ENCODE assay signal across 1 cellular context in genomic region chr2:160952462-160952861, GRCh38.
TF ChIP-seq lines count a peak whose summit lies in the region.

No MANE protein-coding gene starts in this region.

TF ChIP-seq in GM23338, 12 proteins besides CTCF, POLR2A, EP300 and RAD21 (continued from another document):
- TF ChIP-seq, protein P1, sequence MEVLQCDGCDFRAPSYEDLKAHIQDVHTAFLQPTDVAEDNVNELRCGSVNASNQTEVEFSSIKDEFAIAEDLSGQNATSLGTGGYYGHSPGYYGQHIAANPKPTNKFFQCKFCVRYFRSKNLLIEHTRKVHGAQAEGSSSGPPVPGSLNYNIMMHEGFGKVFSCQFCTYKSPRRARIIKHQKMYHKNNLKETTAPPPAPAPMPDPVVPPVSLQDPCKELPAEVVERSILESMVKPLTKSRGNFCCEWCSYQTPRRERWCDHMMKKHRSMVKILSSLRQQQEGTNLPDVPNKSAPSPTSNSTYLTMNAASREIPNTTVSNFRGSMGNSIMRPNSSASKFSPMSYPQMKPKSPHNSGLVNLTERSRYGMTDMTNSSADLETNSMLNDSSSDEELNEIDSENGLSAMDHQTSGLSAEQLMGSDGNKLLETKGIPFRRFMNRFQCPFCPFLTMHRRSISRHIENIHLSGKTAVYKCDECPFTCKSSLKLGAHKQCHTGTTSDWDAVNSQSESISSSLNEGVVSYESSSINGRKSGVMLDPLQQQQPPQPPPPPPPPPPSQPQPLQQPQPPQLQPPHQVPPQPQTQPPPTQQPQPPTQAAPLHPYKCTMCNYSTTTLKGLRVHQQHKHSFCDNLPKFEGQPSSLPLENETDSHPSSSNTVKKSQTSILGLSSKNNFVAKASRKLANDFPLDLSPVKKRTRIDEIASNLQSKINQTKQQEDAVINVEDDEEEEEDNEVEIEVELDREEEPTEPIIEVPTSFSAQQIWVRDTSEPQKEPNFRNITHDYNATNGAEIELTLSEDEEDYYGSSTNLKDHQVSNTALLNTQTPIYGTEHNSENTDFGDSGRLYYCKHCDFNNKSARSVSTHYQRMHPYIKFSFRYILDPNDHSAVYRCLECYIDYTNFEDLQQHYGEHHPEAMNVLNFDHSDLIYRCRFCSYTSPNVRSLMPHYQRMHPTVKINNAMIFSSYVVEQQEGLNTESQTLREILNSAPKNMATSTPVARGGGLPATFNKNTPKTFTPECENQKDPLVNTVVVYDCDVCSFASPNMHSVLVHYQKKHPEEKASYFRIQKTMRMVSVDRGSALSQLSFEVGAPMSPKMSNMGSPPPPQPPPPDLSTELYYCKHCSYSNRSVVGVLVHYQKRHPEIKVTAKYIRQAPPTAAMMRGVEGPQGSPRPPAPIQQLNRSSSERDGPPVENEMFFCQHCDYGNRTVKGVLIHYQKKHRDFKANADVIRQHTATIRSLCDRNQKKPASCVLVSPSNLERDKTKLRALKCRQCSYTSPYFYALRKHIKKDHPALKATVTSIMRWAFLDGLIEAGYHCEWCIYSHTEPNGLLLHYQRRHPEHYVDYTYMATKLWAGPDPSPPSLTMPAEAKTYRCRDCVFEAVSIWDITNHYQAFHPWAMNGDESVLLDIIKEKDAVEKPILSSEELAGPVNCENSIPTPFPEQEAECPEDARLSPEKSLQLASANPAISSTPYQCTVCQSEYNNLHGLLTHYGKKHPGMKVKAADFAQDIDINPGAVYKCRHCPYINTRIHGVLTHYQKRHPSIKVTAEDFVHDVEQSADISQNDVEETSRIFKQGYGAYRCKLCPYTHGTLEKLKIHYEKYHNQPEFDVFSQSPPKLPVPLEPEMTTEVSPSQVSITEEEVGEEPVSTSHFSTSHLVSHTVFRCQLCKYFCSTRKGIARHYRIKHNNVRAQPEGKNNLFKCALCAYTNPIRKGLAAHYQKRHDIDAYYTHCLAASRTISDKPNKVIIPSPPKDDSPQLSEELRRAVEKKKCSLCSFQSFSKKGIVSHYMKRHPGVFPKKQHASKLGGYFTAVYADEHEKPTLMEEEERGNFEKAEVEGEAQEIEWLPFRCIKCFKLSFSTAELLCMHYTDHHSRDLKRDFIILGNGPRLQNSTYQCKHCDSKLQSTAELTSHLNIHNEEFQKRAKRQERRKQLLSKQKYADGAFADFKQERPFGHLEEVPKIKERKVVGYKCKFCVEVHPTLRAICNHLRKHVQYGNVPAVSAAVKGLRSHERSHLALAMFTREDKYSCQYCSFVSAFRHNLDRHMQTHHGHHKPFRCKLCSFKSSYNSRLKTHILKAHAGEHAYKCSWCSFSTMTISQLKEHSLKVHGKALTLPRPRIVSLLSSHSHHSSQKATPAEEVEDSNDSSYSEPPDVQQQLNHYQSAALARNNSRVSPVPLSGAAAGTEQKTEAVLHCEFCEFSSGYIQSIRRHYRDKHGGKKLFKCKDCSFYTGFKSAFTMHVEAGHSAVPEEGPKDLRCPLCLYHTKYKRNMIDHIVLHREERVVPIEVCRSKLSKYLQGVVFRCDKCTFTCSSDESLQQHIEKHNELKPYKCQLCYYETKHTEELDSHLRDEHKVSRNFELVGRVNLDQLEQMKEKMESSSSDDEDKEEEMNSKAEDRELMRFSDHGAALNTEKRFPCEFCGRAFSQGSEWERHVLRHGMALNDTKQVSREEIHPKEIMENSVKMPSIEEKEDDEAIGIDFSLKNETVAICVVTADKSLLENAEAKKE (CRISPR knock-in tag; IDR thresholded peaks at IDR 0.05): no peak
- TF ChIP-seq JUNB (IDR thresholded peaks at IDR 0.05; ENCODE audit: unreplicated experiment) (no peak), CREB1 (CRISPR knock-in tag; IDR thresholded peaks at IDR 0.05; ENCODE audit: low read depth) (no peak), ZNF114 (CRISPR knock-in tag; IDR thresholded peaks at IDR 0.05) (no peak), STAT1 (IDR thresholded peaks at IDR 0.05; ENCODE audit: unreplicated experiment) (no peak), NANOG (IDR thresholded peaks at IDR 0.05; ENCODE audit: borderline replicate concordance) (no peak)
- TF ChIP-seq, protein P2, sequence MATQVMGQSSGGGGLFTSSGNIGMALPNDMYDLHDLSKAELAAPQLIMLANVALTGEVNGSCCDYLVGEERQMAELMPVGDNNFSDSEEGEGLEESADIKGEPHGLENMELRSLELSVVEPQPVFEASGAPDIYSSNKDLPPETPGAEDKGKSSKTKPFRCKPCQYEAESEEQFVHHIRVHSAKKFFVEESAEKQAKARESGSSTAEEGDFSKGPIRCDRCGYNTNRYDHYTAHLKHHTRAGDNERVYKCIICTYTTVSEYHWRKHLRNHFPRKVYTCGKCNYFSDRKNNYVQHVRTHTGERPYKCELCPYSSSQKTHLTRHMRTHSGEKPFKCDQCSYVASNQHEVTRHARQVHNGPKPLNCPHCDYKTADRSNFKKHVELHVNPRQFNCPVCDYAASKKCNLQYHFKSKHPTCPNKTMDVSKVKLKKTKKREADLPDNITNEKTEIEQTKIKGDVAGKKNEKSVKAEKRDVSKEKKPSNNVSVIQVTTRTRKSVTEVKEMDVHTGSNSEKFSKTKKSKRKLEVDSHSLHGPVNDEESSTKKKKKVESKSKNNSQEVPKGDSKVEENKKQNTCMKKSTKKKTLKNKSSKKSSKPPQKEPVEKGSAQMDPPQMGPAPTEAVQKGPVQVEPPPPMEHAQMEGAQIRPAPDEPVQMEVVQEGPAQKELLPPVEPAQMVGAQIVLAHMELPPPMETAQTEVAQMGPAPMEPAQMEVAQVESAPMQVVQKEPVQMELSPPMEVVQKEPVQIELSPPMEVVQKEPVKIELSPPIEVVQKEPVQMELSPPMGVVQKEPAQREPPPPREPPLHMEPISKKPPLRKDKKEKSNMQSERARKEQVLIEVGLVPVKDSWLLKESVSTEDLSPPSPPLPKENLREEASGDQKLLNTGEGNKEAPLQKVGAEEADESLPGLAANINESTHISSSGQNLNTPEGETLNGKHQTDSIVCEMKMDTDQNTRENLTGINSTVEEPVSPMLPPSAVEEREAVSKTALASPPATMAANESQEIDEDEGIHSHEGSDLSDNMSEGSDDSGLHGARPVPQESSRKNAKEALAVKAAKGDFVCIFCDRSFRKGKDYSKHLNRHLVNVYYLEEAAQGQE (IDR thresholded peaks at IDR 0.05; ENCODE audit: unreplicated experiment): no peak
